ENCODE assay signal across 10 cellular contexts in the genomic region with DNA sequence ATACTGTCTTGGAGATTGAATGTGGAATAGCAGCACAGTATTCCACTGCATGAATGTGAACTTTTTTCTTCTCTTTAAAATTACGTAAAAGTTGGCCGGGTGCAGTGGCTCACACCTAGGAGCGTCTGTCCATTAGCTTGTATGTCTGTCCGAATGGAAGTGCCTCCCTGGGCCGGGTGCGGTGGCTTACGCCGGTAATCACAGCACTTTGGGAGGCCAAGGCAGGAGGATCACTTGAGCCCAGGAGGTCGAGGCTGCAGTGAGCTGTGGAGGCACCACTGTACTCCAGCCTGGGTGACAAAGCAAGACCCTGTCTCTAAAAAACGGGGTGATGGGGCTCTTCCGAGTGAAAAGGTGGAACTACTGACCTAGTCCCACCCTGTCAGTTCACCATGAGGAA. TPM values are rescaled to one million over a fixed set of nuclear protein-coding genes. Genes with fewer than 3 reads are reported as not detected.
"Had no signal": no experiment of that assay in that cellular context is flagged by ENCODE, and none has a peak within 500 bp of the region (broad histone marks: within the 10 kb centered on the region; RNA-seq: fewer than 3 reads in every experiment).

No MANE protein-coding gene starts in this region.

- H3K4me1 Mint-ChIP-seq: IgD-negative memory B cell had no signal

- FAIRE-seq: HepG2 had no signal

- H3K4me3 Mint-ChIP-seq: GM23338, HFFc6 had no signal

- H3K9me3 ChIP-seq: HAP-1 had no signal

- H3K4me3 ChIP-seq: GM23338, HAP-1 had no signal

- H3K27ac Mint-ChIP-seq: GM23338, HFFc6, IgD-negative memory B cell had no signal

- H3K36me3 Mint-ChIP-seq: IgD-negative memory B cell had no signal

- H3K27ac ChIP-seq: HL-60 had no signal

- H3K36me3 ChIP-seq: HAP-1 had no signal

- DNase-seq: H7, HFFc6, KBM-7 had no signal

- H3K9me3 Mint-ChIP-seq: GM23338, HFFc6, IgD-negative memory B cell had no signal

RNA-seq across cellular contexts. Expression of gene VSX2, which starts 22.6 kb away (rescaled TPM):
- total RNA-seq: H4, H7, HepG2, HFFc6, HT1080 had no signal
- polyA plus RNA-seq: IgD-negative memory B cell had no signal
